In genomic region chr2:238025741-238026360, GRCh38 we compare ENCODE assay signal across 12 cellular contexts.
"Had no signal": no experiment of that assay in that cellular context is flagged by ENCODE, and none has a peak within 500 bp of the region (broad histone marks: within the 10 kb centered on the region; RNA-seq: fewer than 3 reads in every experiment).

No MANE protein-coding gene starts in this region.

- H3K36me3 ChIP-seq: uterus had no signal

- H3K4me3 Mint-ChIP-seq: activated naive CD4-positive, alpha-beta T cell treated with anti-CD3 and anti-CD28 coated beads, Interleukin-2, amount 10 ng/mL, durations not matched to agents 7 days and 5 days; stimulated activated memory B cell treated with anti-CD40 and anti-IgM and Interleukin-4, amounts not matched to agents 10 μg/mL and 1 μg/mL and 100 μg/mL, for 72 hours had no signal

- DNase-seq: activated CD8-positive, alpha-beta memory T cell treated with anti-CD3 and anti-CD28 coated beads for 24 hours; activated naive CD4-positive, alpha-beta T cell treated with anti-CD3 and anti-CD28 coated beads, Interleukin-2, amount 10 ng/mL, durations not matched to agents 7 days and 5 days; effector CD4-positive, alpha-beta T cell; left cardiac atrium; mesendoderm; sigmoid colon; tibial artery; uterus had no signal

- H3K27ac Mint-ChIP-seq: stimulated activated memory B cell treated with anti-CD40 and anti-IgM and Interleukin-4, amounts not matched to agents 10 μg/mL and 1 μg/mL and 100 μg/mL, for 72 hours had no signal

- H3K9me3 Mint-ChIP-seq: activated naive CD4-positive, alpha-beta T cell treated with anti-CD3 and anti-CD28 coated beads, Interleukin-2, amount 10 ng/mL, durations not matched to agents 7 days and 5 days; naive thymus-derived CD4-positive, alpha-beta T cell; stimulated activated memory B cell treated with anti-CD40 and anti-IgM and Interleukin-4, amounts not matched to agents 10 μg/mL and 1 μg/mL and 100 μg/mL, for 72 hours had no signal

- H3K9ac ChIP-seq: parathyroid adenoma had no signal

- H2AFZ ChIP-seq: parathyroid adenoma had no signal

- H3K4me3 ChIP-seq: esophagus muscularis mucosa, sigmoid colon, tibial artery, uterus had no signal

- H3K9me3 ChIP-seq: esophagus muscularis mucosa, sigmoid colon, tibial artery, uterus had no signal

- H3K4me1 ChIP-seq: esophagus muscularis mucosa, sigmoid colon, tibial artery, uterus had no signal

- H3K4me1 Mint-ChIP-seq: stimulated activated memory B cell treated with anti-CD40 and anti-IgM and Interleukin-4, amounts not matched to agents 10 μg/mL and 1 μg/mL and 100 μg/mL, for 72 hours had no signal

- H3K27me3 ChIP-seq: esophagus muscularis mucosa, sigmoid colon, tibial artery, uterus had no signal

- H3K27me3 Mint-ChIP-seq: activated naive CD4-positive, alpha-beta T cell treated with anti-CD3 and anti-CD28 coated beads, Interleukin-2, amount 10 ng/mL, durations not matched to agents 7 days and 5 days; naive thymus-derived CD4-positive, alpha-beta T cell; stimulated activated memory B cell treated with anti-CD40 and anti-IgM and Interleukin-4, amounts not matched to agents 10 μg/mL and 1 μg/mL and 100 μg/mL, for 72 hours had no signal

- ATAC-seq: stimulated activated memory B cell treated with anti-CD40 and anti-IgM and Interleukin-4, amounts not matched to agents 10 μg/mL and 1 μg/mL and 100 μg/mL, for 72 hours had no signal

- H3K27ac ChIP-seq: esophagus muscularis mucosa, parathyroid adenoma, sigmoid colon, tibial artery, uterus had no signal
